ENCODE assay signal across 21 cellular contexts in genomic region chr2:140498360-140498759, GRCh38.
"Had no signal": no experiment of that assay in that cellular context is flagged by ENCODE, and none has a peak within 500 bp of the region (broad histone marks: within the 10 kb centered on the region; RNA-seq: fewer than 3 reads in every experiment).

No MANE protein-coding gene starts in this region.

- H3K27me3 Mint-ChIP-seq: naive B cell; progenitor cell of endocrine pancreas; stimulated activated naive CD8-positive, alpha-beta T cell treated with anti-CD3 and anti-CD28 coated beads, Interleukin-15, Interleukin-2, amounts not matched to agents 100 ng/mL and 50 ng/mL, for 24 hours had no signal

- H3K9me3 ChIP-seq: left ventricle myocardium inferior, ovary, right atrium auricular region, spleen, suprapubic skin, thoracic aorta, tibial artery, uterus had no signal

- H3K36me3 ChIP-seq: left ventricle myocardium inferior, ovary, right atrium auricular region, spleen, suprapubic skin, thoracic aorta, tibial artery, uterus had no signal

- H3K27ac Mint-ChIP-seq: mesothelial cell of epicardium; natural killer cell; progenitor cell of endocrine pancreas; stimulated activated effector memory CD8-positive, alpha-beta T cell treated with anti-CD3 and anti-CD28 coated beads, Interleukin-12 subunit alpha, Interleukin-12 subunit beta, amount 100 ng/mL, for 72 hours; stimulated activated naive CD8-positive, alpha-beta T cell treated with anti-CD3 and anti-CD28 coated beads, Interleukin-15, Interleukin-2, amounts not matched to agents 100 ng/mL and 50 ng/mL, for 24 hours; type B pancreatic cell had no signal

- H3K4me3 Mint-ChIP-seq: mesothelial cell of epicardium; naive B cell; natural killer cell; stimulated activated effector memory CD8-positive, alpha-beta T cell treated with anti-CD3 and anti-CD28 coated beads, Interleukin-12 subunit alpha, Interleukin-12 subunit beta, amount 100 ng/mL, for 72 hours; stimulated activated naive CD8-positive, alpha-beta T cell treated with anti-CD3 and anti-CD28 coated beads, Interleukin-15, Interleukin-2, amounts not matched to agents 100 ng/mL and 50 ng/mL, for 24 hours; type B pancreatic cell had no signal

- H3K36me3 Mint-ChIP-seq: mesothelial cell of epicardium; naive B cell; natural killer cell; stimulated activated effector memory CD8-positive, alpha-beta T cell treated with anti-CD3 and anti-CD28 coated beads, Interleukin-12 subunit alpha, Interleukin-12 subunit beta, amount 100 ng/mL, for 72 hours; type B pancreatic cell had no signal

- H3K4me1 Mint-ChIP-seq: mesothelial cell of epicardium; naive B cell; natural killer cell; stimulated activated effector memory CD8-positive, alpha-beta T cell treated with anti-CD3 and anti-CD28 coated beads, Interleukin-12 subunit alpha, Interleukin-12 subunit beta, amount 100 ng/mL, for 72 hours had no signal

- H3K27me3 ChIP-seq: ovary, right atrium auricular region, spleen, suprapubic skin, tibial artery, uterus had no signal

- H3K27ac ChIP-seq: left ventricle myocardium inferior, ovary, right atrium auricular region, skin epidermis, spleen, suprapubic skin, thoracic aorta, tibial artery, uterus had no signal

- H3K4me1 ChIP-seq: left ventricle myocardium inferior, right atrium auricular region, spleen, suprapubic skin, tibial artery, uterus had no signal

- DNase-seq: islet precursor cell; left ventricle myocardium inferior; mesendoderm; naive B cell; natural killer cell; ovary; spleen; stimulated activated CD4-positive, alpha-beta T cell treated with anti-CD3 and anti-CD28 coated beads, Interleukin-4, amount 100 ng/mL, for 24 hours; stimulated activated naive CD4-positive, alpha-beta T cell; tibial artery; uterus had no signal

- H3K9me3 Mint-ChIP-seq: mesothelial cell of epicardium, type B pancreatic cell had no signal

- H3K4me3 ChIP-seq: left ventricle myocardium inferior, lung, ovary, right atrium auricular region, skin epidermis, spleen, suprapubic skin, thoracic aorta, tibial artery, uterus had no signal
